1 cellular context compared by ENCODE assay signal in the genomic region with DNA sequence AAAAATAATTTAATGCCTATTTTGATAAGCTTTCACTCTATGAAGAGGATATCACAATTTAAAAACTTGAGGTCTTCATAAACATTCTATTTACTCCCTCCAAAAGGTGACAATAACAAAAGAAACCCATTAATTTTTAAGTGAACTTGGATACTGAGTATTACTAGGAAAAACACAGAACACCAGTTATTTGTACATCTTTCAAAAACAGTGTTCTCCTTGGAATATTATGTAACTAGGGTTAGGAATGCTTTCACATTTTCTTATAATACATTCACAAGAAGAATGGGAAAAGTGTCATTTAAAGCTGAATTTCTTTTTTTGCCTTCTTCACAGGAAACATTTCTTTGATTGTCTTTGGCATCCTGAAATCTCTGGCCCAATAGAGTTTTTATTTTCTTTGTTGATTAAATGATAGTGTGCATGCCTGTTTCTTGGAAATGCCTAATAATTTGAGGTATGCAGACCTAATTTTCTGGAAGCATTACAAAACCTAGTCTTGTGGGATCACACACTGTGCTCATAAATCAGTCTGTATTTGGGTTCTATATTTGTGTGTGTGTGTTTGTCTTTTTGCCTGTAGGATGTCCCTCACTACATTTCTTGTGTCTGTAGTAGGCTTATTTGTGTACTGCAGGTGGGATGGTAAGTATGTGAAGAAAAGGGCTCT.
TF ChIP-seq lines count a peak whose summit lies in the region.

No MANE protein-coding gene starts in this region.

TF ChIP-seq in WTC11, 78 proteins besides CTCF, POLR2A, EP300 and RAD21:
- TF ChIP-seq GTF2I (CRISPR knock-in tag; conservative IDR thresholded peaks at IDR 0.05) (no peak), ZNF263 (CRISPR knock-in tag; IDR thresholded peaks at IDR 0.05; ENCODE audit: low read depth) (no peak), NFATC4 (CRISPR knock-in tag; IDR thresholded peaks at IDR 0.05) (no peak), ZNF671 (CRISPR knock-in tag; IDR thresholded peaks at IDR 0.05) (no peak), CREB1 (CRISPR knock-in tag; IDR thresholded peaks at IDR 0.05) (no peak), ZNF219 (CRISPR knock-in tag; IDR thresholded peaks at IDR 0.05; ENCODE audit: borderline replicate concordance) (no peak), SMAD3 (CRISPR knock-in tag; IDR thresholded peaks at IDR 0.05; ENCODE audit: borderline replicate concordance) (no peak), ATF1 (CRISPR knock-in tag; IDR thresholded peaks at IDR 0.05) (no peak), ZNF396 (CRISPR knock-in tag; IDR thresholded peaks at IDR 0.05; ENCODE audit: borderline replicate concordance) (no peak), MYBL2 (CRISPR knock-in tag; IDR thresholded peaks at IDR 0.05) (no peak), ZNF138 (CRISPR knock-in tag; conservative IDR thresholded peaks at IDR 0.05) (no peak), SP1 (CRISPR knock-in tag; conservative IDR thresholded peaks at IDR 0.05) (no peak), IRF2 (CRISPR knock-in tag; IDR thresholded peaks at IDR 0.05; ENCODE audit: borderline replicate concordance, low read depth) (no peak)
- TF ChIP-seq, protein P1, sequence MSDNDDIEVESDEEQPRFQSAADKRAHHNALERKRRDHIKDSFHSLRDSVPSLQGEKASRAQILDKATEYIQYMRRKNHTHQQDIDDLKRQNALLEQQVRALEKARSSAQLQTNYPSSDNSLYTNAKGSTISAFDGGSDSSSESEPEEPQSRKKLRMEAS (CRISPR knock-in tag; IDR thresholded peaks at IDR 0.05): no peak
- TF ChIP-seq, protein P2, sequence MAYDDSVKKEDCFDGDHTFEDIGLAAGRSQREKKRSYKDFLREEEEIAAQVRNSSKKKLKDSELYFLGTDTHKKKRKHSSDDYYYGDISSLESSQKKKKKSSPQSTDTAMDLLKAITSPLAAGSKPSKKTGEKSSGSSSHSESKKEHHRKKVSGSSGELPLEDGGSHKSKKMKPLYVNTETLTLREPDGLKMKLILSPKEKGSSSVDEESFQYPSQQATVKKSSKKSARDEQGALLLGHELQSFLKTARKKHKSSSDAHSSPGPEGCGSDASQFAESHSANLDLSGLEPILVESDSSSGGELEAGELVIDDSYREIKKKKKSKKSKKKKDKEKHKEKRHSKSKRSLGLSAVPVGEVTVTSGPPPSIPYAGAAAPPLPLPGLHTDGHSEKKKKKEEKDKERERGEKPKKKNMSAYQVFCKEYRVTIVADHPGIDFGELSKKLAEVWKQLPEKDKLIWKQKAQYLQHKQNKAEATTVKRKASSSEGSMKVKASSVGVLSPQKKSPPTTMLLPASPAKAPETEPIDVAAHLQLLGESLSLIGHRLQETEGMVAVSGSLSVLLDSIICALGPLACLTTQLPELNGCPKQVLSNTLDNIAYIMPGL (CRISPR knock-in tag; IDR thresholded peaks at IDR 0.05): no peak
- TF ChIP-seq, protein P3, sequence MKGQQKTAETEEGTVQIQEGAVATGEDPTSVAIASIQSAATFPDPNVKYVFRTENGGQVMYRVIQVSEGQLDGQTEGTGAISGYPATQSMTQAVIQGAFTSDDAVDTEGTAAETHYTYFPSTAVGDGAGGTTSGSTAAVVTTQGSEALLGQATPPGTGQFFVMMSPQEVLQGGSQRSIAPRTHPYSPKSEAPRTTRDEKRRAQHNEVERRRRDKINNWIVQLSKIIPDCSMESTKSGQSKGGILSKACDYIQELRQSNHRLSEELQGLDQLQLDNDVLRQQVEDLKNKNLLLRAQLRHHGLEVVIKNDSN (CRISPR knock-in tag; IDR thresholded peaks at IDR 0.05): no peak
